ENCODE assay signal across 8 cellular contexts in genomic region chr16:85028638-85029412, GRCh38. TPM values are rescaled to one million over a fixed set of nuclear protein-coding genes. Genes with fewer than 3 reads are reported as not detected.
DNase-seq lines count a peak whose midpoint lies in the region; ATAC-seq, FAIRE-seq and TF ChIP-seq lines count a peak whose summit lies in the region.

No MANE protein-coding gene starts in this region.

- no TSS peak for BruUV-seq in K562 (replicated peaks; lab: Mats Ljungman, UMichigan)

- peak overlapping the region; percentile 72 for H3K4me2 ChIP-seq in K562 (ENCODE audit: insufficient read depth, low read length)

- H3K27ac ChIP-seq in K562 (ENCODE audit: extremely low read depth, low read depth, low read length) = no peak overlapping the region
- H3K27ac ChIP-seq in left lung = peak overlapping the region; percentile 41 to 93

- H3K27me3 ChIP-seq in K562 (ENCODE audit: control insufficient read depth in 2 of 2, insufficient read depth in 2 of 2, low read length in 2 of 2) = no peaks in the 10 kb centered on the region
- H3K27me3 ChIP-seq in left lung = no peaks in the 10 kb centered on the region

- in situ Hi-C loops in K562 (cut with MboI) = no loop called here

- POLR2A ChIA-PET in K562 (lab: Yijun Ruan, JAX) = interaction anchor here (1.5 to 4.5 kb wide), 4 partner anchors 17 to 56 kb away, joined by 4 to 50 read pairs (median 9); partner anchors contain the start of gene ZDHHC7

- 36% methylated on average over 17 of the region's 17 CpGs for WGBS in K562 (ENCODE audit: insufficient coverage, low coverage, missing lambda C conversion rate)

- H3K4me3 ChIP-seq in K562 (peak overlapping the region; percentile 75; the same call in 1 of the 2 replicates), left lung (peak overlapping the region; percentile 66 to 88)

- no peaks in the 10 kb centered on the region; the same call in 2 of the 3 replicates for H3K36me3 ChIP-seq in K562 (ENCODE audit: control insufficient read depth, insufficient read depth, low read length)
- H3K36me3 ChIP-seq in left lung = peaks cover 0 to 16% of the 10 kb centered on the region in 2 donors

- TF ChIP-seq CTCF in K562 (IDR thresholded peaks at IDR 0.05 in 2 of 3, conservative IDR thresholded peaks at IDR 0.05 in 1 of 3; ENCODE audit: insufficient read depth in 2 of 3, low read depth in 1 of 3, low read length in 3 of 3) = no peak
- TF ChIP-seq CTCF in left lung (IDR thresholded peaks at IDR 0.05) = no peak

- ATAC-seq in GM21786 (IDR thresholded peaks at IDR 0.05; ENCODE audit: unreplicated experiment) (peak; percentile 38), K562 (no peak), left lung (peak; percentile 34)

- H3K4me1 ChIP-seq in K562 (replicated peaks in 1 of 2; ENCODE audit: control insufficient read depth in 2 of 2, insufficient read depth in 2 of 2, low read length in 2 of 2) (peaks cover 33 to 39% of the 10 kb centered on the region in 2 experiments), left lung (peaks cover 8 to 56% of the 10 kb centered on the region in 2 donors)

- FAIRE-seq in K562 (lab: Jason Lieb, UNC) = no peak

- H3K79me2 ChIP-seq in K562 (ENCODE audit: control insufficient read depth, insufficient read depth, low read length) = peaks cover 4% of the 10 kb centered on the region; the same call in 2 of the 3 replicates

- H4K20me1 ChIP-seq in K562 (replicated peaks; ENCODE audit: control insufficient read depth, insufficient read depth, low read length) = no peaks in the 10 kb centered on the region

- no peaks in the 10 kb centered on the region for H3K9me3 ChIP-seq in K562 (replicated peaks; ENCODE audit: control insufficient read depth, insufficient read depth, low read depth, low read length)
- no peaks in the 10 kb centered on the region for H3K9me3 ChIP-seq in left lung

- DNase-seq in AG08396 (ENCODE audit: low spot score) (peak; percentile 36), T-helper 22 cell (ENCODE audit: low read depth) (peak; percentile 77), K562 (ENCODE audit: extremely low read depth in 1 of 4, low spot score in 3 of 4) (peak in 1 of 4 experiments; percentile 52), left lung (peak in 1 of 2 donors; percentile 71), NCI-H774 (lab: John Stamatoyannopoulos, UW) (no peak), DMS114 treated with DMSO at 0.1 percent for 48 hours (lab: John Stamatoyannopoulos, UW; ENCODE audit: unreplicated experiment) (no peak)
- DNase-seq in stimulated activated CD4-positive, alpha-beta T cell treated with anti-CD3 and anti-CD28 coated beads, TNF-alpha, amount 100 ng/mL, for 1 hour (ENCODE audit: low read depth in 3 of 3, low spot score in 1 of 3) = peak; percentile 48 to 56 (median 50)

- H3K9me1 ChIP-seq in K562 (ENCODE audit: control insufficient read depth, insufficient read depth, low read length) = no peaks in the 10 kb centered on the region

- TF ChIP-seq POLR2A in K562 (conservative IDR thresholded peaks at IDR 0.05) = no peak

- TF ChIP-seq EP300 in K562 (IDR thresholded peaks at IDR 0.05; ENCODE audit: low read length) = no peak

- intact Hi-C loops in K562 (cut with micrococcal nuclease) = loop anchor here (2.0 to 5.0 kb wide), 2 partner anchors 28 to 58 kb away; no protein-coding TSS in a partner anchor
- intact Hi-C loops in left lung (cut with DNase I) = no loop called here

- H3K9ac ChIP-seq in K562 (ENCODE audit: insufficient read depth in 1 of 2, low read depth in 2 of 2, low read length in 2 of 2) = peak overlapping the region; percentile 57 to 93; a peak in 3 of 4 replicates

- no peak overlapping the region for H2AFZ ChIP-seq in K562 (ENCODE audit: low read depth, low read length)

- CTCF ChIA-PET in K562 (lab: Yijun Ruan, JAX; ENCODE audit: low intra/inter-chr PET ratio) = no interaction called here

- no peak for TF ChIP-seq RAD21 in K562 (CRISPR knock-in tag; conservative IDR thresholded peaks at IDR 0.05 in 1 of 2, IDR thresholded peaks at IDR 0.05 in 1 of 2)

TF ChIP-seq in K562, 482 proteins besides CTCF, POLR2A, EP300 and RAD21 (continues in another document):
- TF ChIP-seq PKNOX1 (IDR thresholded peaks at IDR 0.05) = peak; percentile 24
- TF ChIP-seq MEIS2 (IDR thresholded peaks at IDR 0.05; ENCODE audit: partially characterized antibody) = peak; percentile 8
- TF ChIP-seq SMARCB1 (IDR thresholded peaks at IDR 0.05; ENCODE audit: insufficient read length, low read depth) = no peak
- no peak for TF ChIP-seq LCOR (CRISPR knock-in tag; IDR thresholded peaks at IDR 0.05)
- peak; percentile 81 for TF ChIP-seq SPI1 (IDR thresholded peaks at IDR 0.05; ENCODE audit: borderline replicate concordance, low read depth, low read length)
- 0 out of 2 replicates have a peak, but pooled peaks have one; percentile 11 for TF ChIP-seq JUN (IDR thresholded peaks at IDR 0.05; ENCODE audit: borderline replicate concordance, low read depth, low read length)
- 0 out of 2 replicates have a peak, but pooled peaks have one; percentile 42 for TF ChIP-seq JUN (CRISPR knock-in tag; IDR thresholded peaks at IDR 0.05; ENCODE audit: borderline replicate concordance)
- TF ChIP-seq TFAP4 (CRISPR knock-in tag; IDR thresholded peaks at IDR 0.05; ENCODE audit: borderline replicate concordance) = no peak
- TF ChIP-seq ZNF316 (IDR thresholded peaks at IDR 0.05) = peak; percentile 34; the same call in 1 of the 2 replicates
- 0 out of 2 replicates have a peak, but pooled peaks have one; percentile 16 for TF ChIP-seq USF1 (CRISPR knock-in tag; IDR thresholded peaks at IDR 0.05)
- peak; percentile 5 for TF ChIP-seq RBBP5 (IDR thresholded peaks at IDR 0.05; ENCODE audit: borderline replicate concordance, insufficient read depth, low read length, poor library complexity, severe bottlenecking)

RNA-seq across cellular contexts. Expression of gene KIAA0513, which starts 1.2 kb away (rescaled TPM):
- 51.3 and 93.2 TPM in 2 replicates for total RNA-seq in K562 (2011; cell fraction: chromatin; rRNA removed; ENCODE audit: low replicate concordance)
- 39.2 and 39.4 TPM in 2 replicates for total RNA-seq in K562 (2011; cell fraction: nucleolus; rRNA removed)
- total RNA-seq in K562 (2011; cell fraction: nucleoplasm; rRNA removed) = 29.0 and 33.3 TPM in 2 replicates
- total RNA-seq in K562 (2014; rRNA removed) = 11.0 and 11.2 TPM in 2 replicates
- 6.1 and 10.3 TPM in 2 replicates for total RNA-seq in K562 (2014; rRNA removed; fragmentation: Illumina TruSeq; extraction: Trizol)
- total RNA-seq in K562 (2015; rRNA removed; fragmentation: Illumina TruSeq; extraction: Trizol) = 9.3 and 9.7 TPM in 2 replicates
- 13.7 and 14.7 TPM in 2 replicates for total RNA-seq in K562 (2021)
- 6.9 and 8.6 TPM in 2 replicates for polyA plus RNA-seq in K562 (2011; rRNA removed)
- polyA plus RNA-seq in K562 (2011; cell fraction: cytosol; rRNA removed) = 4.0 and 9.6 TPM in 2 replicates
- polyA plus RNA-seq in K562 (2011; cell fraction: nucleus; rRNA removed) = 6.8 and 12.9 TPM in 2 replicates
- polyA plus RNA-seq in K562 (2012) = 10.5 and 13.3 TPM in 2 replicates
- polyA plus RNA-seq in K562 (2014; fragmentation: Illumina TruSeq; extraction: Trizol) = 10.1 and 12.6 TPM in 2 replicates
- polyA plus RNA-seq in K562 (2014; fragmentation: Nextera tagmentation; extraction: Ambion mirVana) = under 1 TPM; 0.18 to 0.36 TPM
- polyA plus RNA-seq in K562 (2014; rRNA removed) = 9.8 and 10.2 TPM in 2 replicates
- polyA minus RNA-seq in K562 (2011; rRNA and poly(A)+ RNA removed) = 7.7 and 17.3 TPM in 2 replicates
- polyA minus RNA-seq in K562 (2011; cell fraction: cytosol; rRNA and poly(A)+ RNA removed) = 5.1 and 6.4 TPM in 2 replicates
- 9.6 and 11.7 TPM in 2 replicates for polyA minus RNA-seq in K562 (2011; cell fraction: nucleus; rRNA and poly(A)+ RNA removed)
- 10 to 100 TPM; 22.6 to 31.7 TPM for total RNA-seq in left lung

RNA-seq across cellular contexts. Expression of gene ZDHHC7, which starts 17.5 kb away (rescaled TPM):
- 116 and 182 TPM in 2 replicates for total RNA-seq in K562 (2011; cell fraction: chromatin; rRNA removed; ENCODE audit: low replicate concordance)
- total RNA-seq in K562 (2011; cell fraction: nucleolus; rRNA removed) = 70.2 and 72.6 TPM in 2 replicates
- 82.7 and 89.1 TPM in 2 replicates for total RNA-seq in K562 (2011; cell fraction: nucleoplasm; rRNA removed)
- total RNA-seq in K562 (2014; rRNA removed) (37.4 and 42.5 TPM in 2 replicates), K562 (2014; rRNA removed; fragmentation: Illumina TruSeq; extraction: Trizol) (37.2 and 38.1 TPM in 2 replicates), K562 (2015; rRNA removed; fragmentation: Illumina TruSeq; extraction: Trizol) (44.5 and 44.6 TPM in 2 replicates), K562 (2021) (45.7 and 47.0 TPM in 2 replicates), left lung (10 to 100 TPM; 69.8 to 82.3 TPM)
- polyA plus RNA-seq in K562 (2011; rRNA removed) (36.5 and 42.5 TPM in 2 replicates), K562 (2014; fragmentation: Illumina TruSeq; extraction: Trizol) (48.2 and 49.7 TPM in 2 replicates), K562 (2014; fragmentation: Nextera tagmentation; extraction: Ambion mirVana) (1 to 10 TPM; 1.7 to 1.8 TPM), K562 (2014; rRNA removed) (31.3 and 39.8 TPM in 2 replicates)
- polyA plus RNA-seq in K562 (2011; cell fraction: cytosol; rRNA removed) = 43.9 and 59.7 TPM in 2 replicates
- 78.8 and 96.8 TPM in 2 replicates for polyA plus RNA-seq in K562 (2011; cell fraction: nucleus; rRNA removed)
- polyA plus RNA-seq in K562 (2012) = 37.6 and 39.5 TPM in 2 replicates
- polyA minus RNA-seq in K562 (2011; rRNA and poly(A)+ RNA removed) = 22.4 and 22.5 TPM in 2 replicates
- 14.8 and 19.9 TPM in 2 replicates for polyA minus RNA-seq in K562 (2011; cell fraction: cytosol; rRNA and poly(A)+ RNA removed)
- 17.2 and 23.5 TPM in 2 replicates for polyA minus RNA-seq in K562 (2011; cell fraction: nucleus; rRNA and poly(A)+ RNA removed)

Comparison
In these comparisons a context has a peak if more than half of its experiments do, and no peak if none do; other contexts are left out.
1. DNase-seq: peak in AG08396 (single experiment), T-helper 22 cell (single experiment) and stimulated activated CD4-positive, alpha-beta T cell treated with anti-CD3 and anti-CD28 coated beads, TNF-alpha, amount 100 ng/mL, for 1 hour (3 of 3); none in NCI-H774 (single experiment) and DMS114 treated with DMSO at 0.1 percent for 48 hours (single experiment).